Comparison of ENCODE assay signal across 19 cellular contexts in genomic region chr3:129257609-129258008, GRCh38.
"Had no signal": no experiment of that assay in that cellular context is flagged by ENCODE, and none has a peak within 500 bp of the region (broad histone marks: within the 10 kb centered on the region; RNA-seq: fewer than 3 reads in every experiment).

No MANE protein-coding gene starts in this region.

- H3K36me3 ChIP-seq: neural progenitor cell, ovary had no signal

- FAIRE-seq: keratinocyte had no signal

- ATAC-seq: activated naive CD8-positive, alpha-beta T cell treated with anti-CD3 and anti-CD28 coated beads, Interleukin-2, amount 50 U/mL, for 24 hours; esophagus mucosa; gastrocnemius medialis; WTC11 had no signal

- H3K9ac ChIP-seq: neural progenitor cell had no signal

- H3K27ac Mint-ChIP-seq: activated CD4-positive, alpha-beta memory T cell treated with anti-CD3 and anti-CD28 coated beads, Interleukin-2, amount 10 ng/mL, durations not matched to agents 7 days and 5 days; activated naive CD4-positive, alpha-beta T cell treated with anti-CD3 and anti-CD28 coated beads for 36 hours; activated naive CD8-positive, alpha-beta T cell treated with anti-CD3 and anti-CD28 coated beads, Interleukin-2, amount 50 U/mL, for 24 hours; brain; memory B cell; neural progenitor cell; WTC11 had no signal

- H3K4me1 ChIP-seq: gastrocnemius medialis, neural progenitor cell, thyroid gland had no signal

- H3K9me3 ChIP-seq: gastrocnemius medialis, ovary, thyroid gland had no signal

- DNase-seq: activated CD4-positive, alpha-beta memory T cell treated with anti-CD3 and anti-CD28 coated beads, Interleukin-2, amount 10 ng/mL, durations not matched to agents 7 days and 5 days; activated CD4-positive, alpha-beta T cell treated with anti-CD3 and anti-CD28 coated beads for 4 hours; activated naive CD4-positive, alpha-beta T cell treated with anti-CD3 and anti-CD28 coated beads for 36 hours; activated naive CD8-positive, alpha-beta T cell treated with anti-CD3 and anti-CD28 coated beads, Interleukin-2, amount 50 U/mL, for 24 hours; activated T-cell treated with anti-CD3 and anti-CD28 coated beads, Interleukin-2, amount 50 U/mL, for 1 hour; anterior cingulate cortex; cortex of kidney; effector CD4-positive, alpha-beta T cell; gastrocnemius medialis; head of caudate nucleus; stimulated activated naive CD4-positive, alpha-beta T cell; thyroid gland had no signal

- H3K4me3 Mint-ChIP-seq: activated CD4-positive, alpha-beta memory T cell treated with anti-CD3 and anti-CD28 coated beads, Interleukin-2, amount 10 ng/mL, durations not matched to agents 7 days and 5 days; activated naive CD4-positive, alpha-beta T cell treated with anti-CD3 and anti-CD28 coated beads for 36 hours; activated naive CD8-positive, alpha-beta T cell treated with anti-CD3 and anti-CD28 coated beads, Interleukin-2, amount 50 U/mL, for 24 hours; brain; memory B cell; neural progenitor cell; WTC11 had no signal

- H3K27ac ChIP-seq: gastrocnemius medialis, neural progenitor cell, ovary, thyroid gland had no signal

- H3K27me3 Mint-ChIP-seq: activated CD4-positive, alpha-beta memory T cell treated with anti-CD3 and anti-CD28 coated beads, Interleukin-2, amount 10 ng/mL, durations not matched to agents 7 days and 5 days; activated naive CD8-positive, alpha-beta T cell treated with anti-CD3 and anti-CD28 coated beads, Interleukin-2, amount 50 U/mL, for 24 hours; brain; memory B cell had no signal

- H3K27me3 ChIP-seq: gastrocnemius medialis, neural progenitor cell, ovary, thyroid gland had no signal

- H3K4me1 Mint-ChIP-seq: neural progenitor cell, WTC11 had no signal

- H3K9me3 Mint-ChIP-seq: activated CD4-positive, alpha-beta memory T cell treated with anti-CD3 and anti-CD28 coated beads, Interleukin-2, amount 10 ng/mL, durations not matched to agents 7 days and 5 days; activated naive CD4-positive, alpha-beta T cell treated with anti-CD3 and anti-CD28 coated beads for 36 hours; activated naive CD8-positive, alpha-beta T cell treated with anti-CD3 and anti-CD28 coated beads, Interleukin-2, amount 50 U/mL, for 24 hours; brain; memory B cell; neural progenitor cell; WTC11 had no signal

- H3K4me2 ChIP-seq: neural progenitor cell had no signal

- H3K4me3 ChIP-seq: gastrocnemius medialis, neural progenitor cell, ovary, thyroid gland had no signal

- H2AFZ ChIP-seq: neural progenitor cell had no signal
